20 cellular contexts compared by ENCODE assay signal in genomic region chr13:99752373-99752772, GRCh38.
"Had no signal": no experiment of that assay in that cellular context is flagged by ENCODE, and none has a peak within 500 bp of the region (broad histone marks: within the 10 kb centered on the region; RNA-seq: fewer than 3 reads in every experiment).

No MANE protein-coding gene starts in this region.

- H3K4me1 Mint-ChIP-seq: activated B cell treated with CpG ODN at 0.5 μM for 24 hours; activated CD4-positive, alpha-beta memory T cell treated with anti-CD3 and anti-CD28 coated beads, Interleukin-2, amount 10 ng/mL, durations not matched to agents 7 days and 5 days; activated CD8-positive, alpha-beta memory T cell treated with anti-CD3 and anti-CD28 coated beads, Interleukin-2, amount 10 ng/mL, durations not matched to agents 7 days and 5 days had no signal

- H3K27ac Mint-ChIP-seq: activated B cell treated with CpG ODN at 0.5 μM for 24 hours; activated CD4-positive, alpha-beta memory T cell treated with anti-CD3 and anti-CD28 coated beads, Interleukin-2, amount 10 ng/mL, durations not matched to agents 7 days and 5 days; activated CD8-positive, alpha-beta memory T cell treated with anti-CD3 and anti-CD28 coated beads, Interleukin-2, amount 10 ng/mL, durations not matched to agents 7 days and 5 days; activated naive CD8-positive, alpha-beta T cell treated with anti-CD3 and anti-CD28 coated beads, Interleukin-2, amount 10 ng/mL, durations not matched to agents 7 days and 5 days; activated T-helper 2 cell treated with anti-CD3 and anti-CD28 coated beads, Interferon-gamma antibody, Interleukin-2, Interleukin-4, amounts not matched to agents 10 μg/mL and 5 μg/mL and 100 μg/mL, durations not matched to agents 14 hours and 24 hours and 36 hours; brain; mesothelial cell of epicardium had no signal

- H3K27me3 ChIP-seq: esophagus muscularis mucosa, right atrium auricular region, tibial artery, vagina had no signal

- H3K9me3 Mint-ChIP-seq: activated B cell treated with CpG ODN at 0.5 μM for 24 hours; activated CD4-positive, alpha-beta memory T cell treated with anti-CD3 and anti-CD28 coated beads, Interleukin-2, amount 10 ng/mL, durations not matched to agents 7 days and 5 days; activated naive CD8-positive, alpha-beta T cell treated with anti-CD3 and anti-CD28 coated beads, Interleukin-2, amount 10 ng/mL, durations not matched to agents 7 days and 5 days; activated T-helper 2 cell treated with anti-CD3 and anti-CD28 coated beads, Interferon-gamma antibody, Interleukin-2, Interleukin-4, amounts not matched to agents 10 μg/mL and 5 μg/mL and 100 μg/mL, durations not matched to agents 14 hours and 24 hours and 36 hours; central memory CD8-positive, alpha-beta T cell; mesothelial cell of epicardium had no signal

- H3K36me3 Mint-ChIP-seq: activated CD8-positive, alpha-beta memory T cell treated with anti-CD3 and anti-CD28 coated beads, Interleukin-2, amount 10 ng/mL, durations not matched to agents 7 days and 5 days; activated naive CD8-positive, alpha-beta T cell treated with anti-CD3 and anti-CD28 coated beads, Interleukin-2, amount 10 ng/mL, durations not matched to agents 7 days and 5 days; mesothelial cell of epicardium had no signal

- H3K4me3 Mint-ChIP-seq: activated B cell treated with CpG ODN at 0.5 μM for 24 hours; activated CD4-positive, alpha-beta memory T cell treated with anti-CD3 and anti-CD28 coated beads, Interleukin-2, amount 10 ng/mL, durations not matched to agents 7 days and 5 days; activated CD8-positive, alpha-beta memory T cell treated with anti-CD3 and anti-CD28 coated beads, Interleukin-2, amount 10 ng/mL, durations not matched to agents 7 days and 5 days; activated naive CD8-positive, alpha-beta T cell treated with anti-CD3 and anti-CD28 coated beads, Interleukin-2, amount 10 ng/mL, durations not matched to agents 7 days and 5 days; brain; central memory CD8-positive, alpha-beta T cell; mesothelial cell of epicardium had no signal

- DNase-seq: activated B cell treated with CpG ODN at 0.5 μM for 24 hours; activated CD4-positive, alpha-beta memory T cell treated with anti-CD3 and anti-CD28 coated beads, Interleukin-2, amount 10 ng/mL, durations not matched to agents 7 days and 5 days; activated CD4-positive, alpha-beta T cell treated with anti-CD3 and anti-CD28 coated beads for 4 hours; activated CD8-positive, alpha-beta memory T cell treated with anti-CD3 and anti-CD28 coated beads, Interleukin-2, amount 10 ng/mL, durations not matched to agents 7 days and 5 days; activated naive CD4-positive, alpha-beta T cell treated with Interleukin-2 at 50 U/mL for 16 hours; activated naive CD8-positive, alpha-beta T cell treated with anti-CD3 and anti-CD28 coated beads, Interleukin-2, amount 10 ng/mL, durations not matched to agents 7 days and 5 days; activated T-cell treated with anti-CD3 and anti-CD28 coated beads, Interleukin-2, amount 50 U/mL, for 1 hour; cortex of kidney; effector CD8-positive, alpha-beta T cell; lower lobe of right lung; stimulated activated naive CD8-positive, alpha-beta T cell treated with anti-CD3 and anti-CD28 coated beads, Interleukin-15, Interleukin-2, amounts not matched to agents 100 U/mL and 50 U/mL, for 24 hours; tibial artery had no signal

- H3K27me3 Mint-ChIP-seq: activated B cell treated with CpG ODN at 0.5 μM for 24 hours; activated CD4-positive, alpha-beta memory T cell treated with anti-CD3 and anti-CD28 coated beads, Interleukin-2, amount 10 ng/mL, durations not matched to agents 7 days and 5 days; activated CD8-positive, alpha-beta memory T cell treated with anti-CD3 and anti-CD28 coated beads, Interleukin-2, amount 10 ng/mL, durations not matched to agents 7 days and 5 days; activated naive CD8-positive, alpha-beta T cell treated with anti-CD3 and anti-CD28 coated beads, Interleukin-2, amount 10 ng/mL, durations not matched to agents 7 days and 5 days; central memory CD8-positive, alpha-beta T cell had no signal

- H3K4me3 ChIP-seq: esophagus muscularis mucosa, lower lobe of right lung, prostate gland, right atrium auricular region, tibial artery, vagina had no signal

- ATAC-seq: activated CD8-positive, alpha-beta memory T cell treated with anti-CD3 and anti-CD28 coated beads, Interleukin-2, amount 10 ng/mL, durations not matched to agents 7 days and 5 days; stimulated activated naive CD8-positive, alpha-beta T cell treated with anti-CD3 and anti-CD28 coated beads, Interleukin-15, Interleukin-2, amounts not matched to agents 100 U/mL and 50 U/mL, for 24 hours had no signal

- H3K36me3 ChIP-seq: esophagus muscularis mucosa, lower lobe of right lung, prostate gland, right atrium auricular region, tibial artery, vagina had no signal

- H3K27ac ChIP-seq: esophagus muscularis mucosa, lower lobe of right lung, prostate gland, right atrium auricular region, tibial artery, vagina had no signal
